11 cellular contexts compared by ENCODE assay signal in the genomic region with DNA sequence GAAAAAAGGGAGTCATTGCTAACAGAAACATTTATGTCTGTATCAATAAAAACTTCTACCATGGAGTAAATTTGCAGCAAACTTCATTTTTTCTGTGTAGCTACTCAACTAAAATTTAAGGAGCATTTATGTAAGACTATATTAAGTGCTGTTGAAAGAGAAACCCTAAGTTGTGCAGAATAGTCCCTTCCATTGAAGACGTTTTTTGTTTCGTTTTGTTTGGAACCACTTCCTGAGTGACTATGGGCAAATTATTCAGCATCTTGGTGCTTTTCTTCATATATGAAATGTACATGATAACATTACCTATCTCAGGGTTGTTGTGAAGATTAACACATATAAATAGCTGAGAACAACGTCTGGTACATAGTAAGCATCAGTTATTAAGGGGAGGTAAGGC. TPM values are rescaled to one million over a fixed set of nuclear protein-coding genes. Genes with fewer than 3 reads are reported as not detected.
DNase-seq lines count a peak whose midpoint lies in the region; ATAC-seq, FAIRE-seq and TF ChIP-seq lines count a peak whose summit lies in the region.
"Had no signal": no experiment of that assay in that cellular context is flagged by ENCODE, and none has a peak within 500 bp of the region (broad histone marks: within the 10 kb centered on the region; RNA-seq: fewer than 3 reads in every experiment).

No MANE protein-coding gene starts in this region.

- TF ChIP-seq CTCF in BE2C (IDR thresholded peaks at IDR 0.05; ENCODE audit: low read depth, low read length): no peak

- H3K36me3 Mint-ChIP-seq in activated T-helper 2 cell treated with anti-CD3 and anti-CD28 coated beads, Interferon-gamma antibody, Interleukin-2, Interleukin-4, amounts not matched to agents 10 μg/mL and 5 μg/mL and 100 μg/mL, durations not matched to agents 14 hours and 24 hours and 36 hours (ENCODE audit: low read depth): peaks cover 69% of the 10 kb centered on the region

- DNase-seq in activated T-helper 2 cell treated with anti-CD3 and anti-CD28 coated beads, Interferon-gamma antibody, Interleukin-2, Interleukin-4, amounts not matched to agents 10 μg/mL and 5 μg/mL and 100 μg/mL, durations not matched to agents 14 hours and 24 hours and 36 hours (ENCODE audit: low spot score): no peak
- no peak for DNase-seq in cerebellum (ENCODE audit: low spot score)
- DNase-seq in BE2C: no peak
- no peak for DNase-seq in RCC 7860 (ENCODE audit: low spot score)
- DNase-seq: NCI-H524 treated with DMSO at 0.1 percent for 48 hours had no signal

- no peak overlapping the region for H3K4me3 Mint-ChIP-seq in activated T-helper 2 cell treated with anti-CD3 and anti-CD28 coated beads, Interferon-gamma antibody, Interleukin-2, Interleukin-4, amounts not matched to agents 10 μg/mL and 5 μg/mL and 100 μg/mL, durations not matched to agents 14 hours and 24 hours and 36 hours (ENCODE audit: low read depth)
- H3K4me3 Mint-ChIP-seq: GM23338, memory B cell had no signal

- no peaks in the 10 kb centered on the region for H3K27me3 Mint-ChIP-seq in activated T-helper 2 cell treated with anti-CD3 and anti-CD28 coated beads, Interferon-gamma antibody, Interleukin-2, Interleukin-4, amounts not matched to agents 10 μg/mL and 5 μg/mL and 100 μg/mL, durations not matched to agents 14 hours and 24 hours and 36 hours (ENCODE audit: low read depth)
- H3K27me3 Mint-ChIP-seq: memory B cell had no signal

- intact Hi-C loops in activated T-helper 2 cell treated with anti-CD3 and anti-CD28 coated beads, Interferon-gamma antibody, Interleukin-2, Interleukin-4, amounts not matched to agents 10 μg/mL and 5 μg/mL and 100 μg/mL, durations not matched to agents 14 hours and 24 hours and 36 hours (cut with micrococcal nuclease): no loop called here

- H3K27me3 ChIP-seq in BE2C: no peaks in the 10 kb centered on the region
- H3K27me3 ChIP-seq: gastroesophageal sphincter had no signal

- no peaks in the 10 kb centered on the region for H3K4me1 ChIP-seq in BE2C
- H3K4me1 ChIP-seq: gastroesophageal sphincter had no signal

- H3K4me1 Mint-ChIP-seq in activated T-helper 2 cell treated with anti-CD3 and anti-CD28 coated beads, Interferon-gamma antibody, Interleukin-2, Interleukin-4, amounts not matched to agents 10 μg/mL and 5 μg/mL and 100 μg/mL, durations not matched to agents 14 hours and 24 hours and 36 hours (ENCODE audit: low read depth): peaks cover 26% of the 10 kb centered on the region
- H3K4me1 Mint-ChIP-seq: GM23338 had no signal

- no peak overlapping the region for H3K4me3 ChIP-seq in BE2C (ENCODE audit: low read depth, low read length)
- H3K4me3 ChIP-seq: gastroesophageal sphincter, GM23338 had no signal

- no peak for FAIRE-seq in RCC 7860 (lab: Jason Lieb, UNC)

- H3K9me3 ChIP-seq in BE2C: no peaks in the 10 kb centered on the region

- H3K9me3 Mint-ChIP-seq in activated T-helper 2 cell treated with anti-CD3 and anti-CD28 coated beads, Interferon-gamma antibody, Interleukin-2, Interleukin-4, amounts not matched to agents 10 μg/mL and 5 μg/mL and 100 μg/mL, durations not matched to agents 14 hours and 24 hours and 36 hours: peaks cover 13% of the 10 kb centered on the region

- H3K27ac Mint-ChIP-seq in activated T-helper 2 cell treated with anti-CD3 and anti-CD28 coated beads, Interferon-gamma antibody, Interleukin-2, Interleukin-4, amounts not matched to agents 10 μg/mL and 5 μg/mL and 100 μg/mL, durations not matched to agents 14 hours and 24 hours and 36 hours: peak overlapping the region; percentile 69
- H3K27ac Mint-ChIP-seq: GM23338, memory B cell had no signal

- ATAC-seq in GM18868 (IDR thresholded peaks at IDR 0.05; ENCODE audit: unreplicated experiment): peak; percentile 76
- ATAC-seq in GM21423 (IDR thresholded peaks at IDR 0.05; ENCODE audit: unreplicated experiment): peak; percentile 85
- ATAC-seq in HG03066 (IDR thresholded peaks at IDR 0.05; ENCODE audit: low read depth, unreplicated experiment): peak; percentile 79
- ATAC-seq: gastroesophageal sphincter, GM23338 had no signal

- H3K36me3 ChIP-seq in BE2C: peaks cover 9% of the 10 kb centered on the region; the same call in 1 of the 2 replicates

RNA-seq across cellular contexts. Expression of a gene that starts 24.3 kb away (rescaled TPM):
- 39.0 and 51.9 TPM in 2 replicates for total RNA-seq in activated T-helper 2 cell treated with anti-CD3 and anti-CD28 coated beads, Interferon-gamma antibody, Interleukin-2, Interleukin-4, amounts not matched to agents 10 μg/mL and 5 μg/mL and 100 μg/mL, durations not matched to agents 14 hours and 24 hours and 36 hours
- total RNA-seq in cerebellum: 39.4 TPM
- 397 TPM for polyA plus RNA-seq in BE2C (2012; ENCODE audit: insufficient read depth, insufficient read length, low read depth)
